In genomic region chr2:224397100-224397499, GRCh38 we compare ENCODE assay signal across 1 cellular context.
TF ChIP-seq lines count a peak whose summit lies in the region.

No MANE protein-coding gene starts in this region.

TF ChIP-seq in K562, 482 proteins besides CTCF, POLR2A, EP300 and RAD21:
- peak; percentile 95 for TF ChIP-seq ZNF431 (CRISPR knock-in tag; IDR thresholded peaks at IDR 0.05)
